ENCODE assay signal across 17 cellular contexts in the genomic region with DNA sequence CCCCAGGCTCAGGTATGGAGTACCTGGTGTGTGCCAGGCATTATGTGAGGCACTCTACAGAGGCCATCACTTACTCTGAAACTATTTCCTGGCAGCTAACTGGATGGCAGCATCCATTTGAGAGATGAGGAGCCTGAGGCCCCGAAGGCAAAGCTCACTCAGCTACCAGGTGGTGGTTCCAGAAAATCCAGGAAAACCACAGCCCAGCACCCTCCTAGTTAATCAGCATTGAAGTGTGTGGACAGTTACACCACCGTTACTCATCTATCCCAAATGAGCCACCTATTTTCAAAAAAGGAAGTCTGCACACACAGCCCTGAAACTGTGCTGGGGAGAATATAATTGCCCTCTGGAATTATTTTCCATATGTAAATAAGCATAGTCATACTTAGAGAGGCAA.
DNase-seq lines count a peak whose midpoint lies in the region; ATAC-seq, FAIRE-seq and TF ChIP-seq lines count a peak whose summit lies in the region.
"Had no signal": no experiment of that assay in that cellular context is flagged by ENCODE, and none has a peak within 500 bp of the region (broad histone marks: within the 10 kb centered on the region; RNA-seq: fewer than 3 reads in every experiment).

No MANE protein-coding gene starts in this region.

- peaks cover 4% of the 10 kb centered on the region; the same call in 1 of the 2 replicates for H3K9me1 ChIP-seq in IMR-90 (ENCODE audit: insufficient read depth, low read length)

- BruUV-seq in IMR-90 (replicated peaks; lab: Mats Ljungman, UMichigan), result no TSS peak
- no TSS peak for BruUV-seq in HepG2 (replicated peaks; lab: Mats Ljungman, UMichigan)

- H3K14ac ChIP-seq in IMR-90 (replicated peaks; ENCODE audit: low read depth, low read length), result no peak overlapping the region

- H3K23ac ChIP-seq in IMR-90 (ENCODE audit: low read depth, low read length), result no peak overlapping the region

- dilution Hi-C loops in IMR-90 (cut with HindIII; ENCODE audit: low sequenced_read_pairs, unreplicated experiment), result no loop called here

- H3K4me2 ChIP-seq in IMR-90 (ENCODE audit: low read depth, low read length), result no peak overlapping the region
- no peak overlapping the region for H3K4me2 ChIP-seq in HepG2 (ENCODE audit: low read depth, low read length)
- H3K4me2 ChIP-seq: hepatocyte had no signal

- H3K9ac ChIP-seq in IMR-90 (ENCODE audit: low read depth, low read length), result no peak overlapping the region
- H3K9ac ChIP-seq in HepG2 (ENCODE audit: insufficient read depth, low read depth, low read length), result no peak overlapping the region

- no peaks in the 10 kb centered on the region for H4K20me1 ChIP-seq in IMR-90 (ENCODE audit: insufficient read depth, low read length)
- H4K20me1 ChIP-seq in HepG2 (ENCODE audit: insufficient read depth, low read length), result no peaks in the 10 kb centered on the region

- no peaks in the 10 kb centered on the region for H3K9me3 ChIP-seq in IMR-90 (ENCODE audit: control insufficient read depth, insufficient read depth, low read length)
- no peaks in the 10 kb centered on the region for H3K9me3 ChIP-seq in HepG2 (ENCODE audit: low read length)
- H3K9me3 ChIP-seq: thyroid gland had no signal

- no peak overlapping the region for H2BK5ac ChIP-seq in IMR-90 (ENCODE audit: low read depth, low read length, poor library complexity, severe bottlenecking)

- H3K18ac ChIP-seq in IMR-90 (ENCODE audit: low read depth, low read length), result no peak overlapping the region

- TF ChIP-seq CTCF in IMR-90 (conservative IDR thresholded peaks at IDR 0.05; ENCODE audit: low read depth, low read length), result no peak
- no peak for TF ChIP-seq CTCF in HepG2 (CRISPR knock-in tag; IDR thresholded peaks at IDR 0.05)

- H4K5ac ChIP-seq in IMR-90 (ENCODE audit: low read depth, low read length), result no peak overlapping the region

- H2AFZ ChIP-seq in IMR-90 (replicated peaks; ENCODE audit: low read length, poor library complexity) (no peak overlapping the region), HepG2 (ENCODE audit: low read length) (no peak overlapping the region)
- H2AFZ ChIP-seq: hepatocyte had no signal

- H2BK120ac ChIP-seq in IMR-90 (ENCODE audit: low read depth, low read length), result no peak overlapping the region

- H3K4me3 ChIP-seq in IMR-90 (ENCODE audit: insufficient read depth, low read depth, low read length), result no peak overlapping the region
- no peak overlapping the region for H3K4me3 ChIP-seq in HepG2 (replicated peaks in 1 of 3; ENCODE audit: insufficient read depth in 1 of 3, low read depth in 2 of 3, low read length in 3 of 3)
- H3K4me3 ChIP-seq: GM12878, hepatocyte, thyroid gland had no signal

- H2BK15ac ChIP-seq in IMR-90 (ENCODE audit: low read depth, low read length), result no peak overlapping the region

- no peak overlapping the region for H2AK9ac ChIP-seq in IMR-90 (replicated peaks; ENCODE audit: low read depth, low read length, poor library complexity)

- H2BK20ac ChIP-seq in IMR-90 (ENCODE audit: low read depth, low read length), result no peak overlapping the region

- H3K79me2 ChIP-seq in HepG2 (ENCODE audit: insufficient read depth, low read length), result no peaks in the 10 kb centered on the region
- H3K79me2 ChIP-seq: hepatocyte had no signal

- H3K4ac ChIP-seq in IMR-90 (ENCODE audit: low read depth, low read length), result no peak overlapping the region

- H3K27ac ChIP-seq in IMR-90 (ENCODE audit: insufficient read depth, low read length) (no peak overlapping the region), HepG2 (ENCODE audit: extremely low read length, insufficient read depth, low read length) (no peak overlapping the region)
- H3K27ac ChIP-seq: hepatocyte, thyroid gland had no signal

- no peak overlapping the region for H4K8ac ChIP-seq in IMR-90 (ENCODE audit: low read depth in 2 of 2, low read length in 2 of 2)

- H3K4me1 ChIP-seq in IMR-90 (ENCODE audit: control insufficient read depth, insufficient read depth, low read length), result no peaks in the 10 kb centered on the region
- peaks cover 17% of the 10 kb centered on the region for H3K4me1 ChIP-seq in HepG2 (ENCODE audit: insufficient read depth, low read length)
- H3K4me1 ChIP-seq: thyroid gland had no signal

- TF ChIP-seq POLR2A in IMR-90 (IDR thresholded peaks at IDR 0.05; ENCODE audit: low read depth, low read length) (no peak), HepG2 (IDR thresholded peaks at IDR 0.05; ENCODE audit: insufficient read depth in 1 of 2, low read depth in 2 of 2, low read length in 2 of 2) (no peak)

- CTCF ChIA-PET in IMR-90 (lab: Yijun Ruan, JAX), result interaction anchor here (1.1 kb wide), 1 partner anchor 33 kb away, joined by 3 read pairs; no protein-coding TSS in a partner anchor
- CTCF ChIA-PET in HepG2 (lab: Yijun Ruan, JAX; ENCODE audit: low intra/inter-chr PET ratio, low total read pairs), result no interaction called here

- TF ChIP-seq RAD21 in IMR-90 (IDR thresholded peaks at IDR 0.05; ENCODE audit: low read length) (no peak), HepG2 (CRISPR knock-in tag; IDR thresholded peaks at IDR 0.05) (no peak)

- H3K36me3 ChIP-seq in IMR-90 (ENCODE audit: control insufficient read depth, insufficient read depth, low read length), result no peaks in the 10 kb centered on the region
- H3K36me3 ChIP-seq in HepG2 (replicated peaks in 1 of 2; ENCODE audit: control insufficient read depth in 1 of 2, insufficient read depth in 2 of 2, low read length in 2 of 2), result no peaks in the 10 kb centered on the region
- H3K36me3 ChIP-seq: thyroid gland had no signal

- no peak overlapping the region for H2AK5ac ChIP-seq in IMR-90 (ENCODE audit: low read depth, low read length)

- POLR2A ChIA-PET in IMR-90 (lab: Charles Lee; ENCODE audit: unreplicated experiment), result no interaction called here
- POLR2A ChIA-PET in HepG2 (lab: Yijun Ruan, JAX), result interaction anchor here (1.5 kb wide), 1 partner anchor 8 kb away, joined by 3 read pairs; no protein-coding TSS in a partner anchor

- peak; percentile 49 for ATAC-seq in IMR-90 (ENCODE audit: low read depth)
- no peak for ATAC-seq in GM19395 (IDR thresholded peaks at IDR 0.05; ENCODE audit: unreplicated experiment)
- no peak; the same call in 2 of the 3 replicates for ATAC-seq in HepG2
- ATAC-seq: GM12878; natural killer cell treated with Interleukin-12 subunit alpha and Interleukin-12 subunit beta and Interleukin-15 and Interleukin-18, amount 100 ng/mL, for 72 hours had no signal

- TF ChIP-seq EP300 in HepG2 (IDR thresholded peaks at IDR 0.05; ENCODE audit: low read depth in 2 of 2, low read length in 2 of 2) (no peak), HepG2 (CRISPR knock-in tag; IDR thresholded peaks at IDR 0.05; ENCODE audit: borderline replicate concordance) (no peak)

- H3K79me1 ChIP-seq in IMR-90 (ENCODE audit: low read depth in 1 of 2, low read length in 2 of 2), result peaks cover 0 to 4% of the 10 kb centered on the region in 2 experiments; a peak in 1 of 4 replicates

- H4K91ac ChIP-seq in IMR-90 (ENCODE audit: insufficient read depth, low read depth, low read length), result no peak overlapping the region

- WGBS in IMR-90 (ENCODE audit: extremely low coverage in 2 of 2, insufficient read length in 1 of 2), 2 experiments, result no CpG with 5 or more reads among the region's 2 CpGs
- WGBS in HepG2 (ENCODE audit: low lambda C conversion rate), result 31% methylated on average over 2 of the region's 2 CpGs

- H3K27me3 ChIP-seq in IMR-90 (ENCODE audit: control insufficient read depth, insufficient read depth, low read length), result peaks cover 6% of the 10 kb centered on the region
- peaks cover 1 to 8% of the 10 kb centered on the region in 2 experiments; a peak in 3 of 5 replicates for H3K27me3 ChIP-seq in HepG2 (ENCODE audit: control insufficient read depth in 1 of 2, insufficient read depth in 2 of 2, low read length in 2 of 2)
- H3K27me3 ChIP-seq: hepatocyte, thyroid gland had no signal

- in situ Hi-C loops in Caki2 (cut with HindIII; ENCODE audit: low pct_unique_long_range_greater_than_20kb, low sequenced_read_pairs) (no loop called here), IMR-90 (cut with MboI; ENCODE audit: low sequenced_read_pairs) (no loop called here), HepG2 (cut with HindIII; ENCODE audit: extremely low pct_ligation_motif_present, low pct_unique_long_range_greater_than_20kb) (no loop called here)

- no peak overlapping the region for H3K56ac ChIP-seq in IMR-90 (ENCODE audit: extremely low read depth, insufficient read depth, low read length)

- DNase-seq in Caki2 (ENCODE audit: low read depth), result peak; percentile 26
- DNase-seq in IMR-90, result no peak
- peak; percentile 42 for DNase-seq in RKO (ENCODE audit: low spot score)
- peak; percentile 19 for DNase-seq in fibroblast of peridontal ligament (ENCODE audit: extremely low read depth)
- DNase-seq in activated T-cell treated with anti-CD3 and anti-CD28 coated beads, Interleukin-2, amount 50 U/mL, for 1 hour, result no peak
- no peak for DNase-seq in activated CD4-positive, CD25-positive, alpha-beta regulatory T cell (lab: John Stamatoyannopoulos, UW)
- no peak for DNase-seq in HepG2 (ENCODE audit: low spot score)
- DNase-seq: activated T-cell treated with anti-CD3 and anti-CD28 coated beads for 4 hours, DMS53, erythroblast, NCI-H2029, NCI-H774, thyroid gland had no signal

- intact Hi-C loops in IMR-90 (cut with micrococcal nuclease) (no loop called here), HepG2 (cut with micrococcal nuclease; ENCODE audit: unreplicated experiment) (no loop called here)

- FAIRE-seq in HepG2 (lab: Jason Lieb, UNC), result no peak
- FAIRE-seq: GM12878 had no signal

TF ChIP-seq in IMR-90, 13 proteins besides CTCF, POLR2A, EP300 and RAD21 (continues in another document):
- TF ChIP-seq, protein P1, sequence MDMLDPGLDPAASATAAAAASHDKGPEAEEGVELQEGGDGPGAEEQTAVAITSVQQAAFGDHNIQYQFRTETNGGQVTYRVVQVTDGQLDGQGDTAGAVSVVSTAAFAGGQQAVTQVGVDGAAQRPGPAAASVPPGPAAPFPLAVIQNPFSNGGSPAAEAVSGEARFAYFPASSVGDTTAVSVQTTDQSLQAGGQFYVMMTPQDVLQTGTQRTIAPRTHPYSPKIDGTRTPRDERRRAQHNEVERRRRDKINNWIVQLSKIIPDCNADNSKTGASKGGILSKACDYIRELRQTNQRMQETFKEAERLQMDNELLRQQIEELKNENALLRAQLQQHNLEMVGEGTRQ (IDR thresholded peaks at IDR 0.05; ENCODE audit: low read depth, low read length), result no peak
- TF ChIP-seq CHD1 (IDR thresholded peaks at IDR 0.05; ENCODE audit: low read depth, low read length) (no peak), NFE2L2 (IDR thresholded peaks at IDR 0.05; ENCODE audit: low read depth, low read length) (no peak)

TF ChIP-seq in HepG2, 621 proteins besides CTCF, POLR2A, EP300 and RAD21 (continues in another document):
- TF ChIP-seq MEIS2 (CRISPR knock-in tag; IDR thresholded peaks at IDR 0.05) (no peak), ZFX (CRISPR knock-in tag; IDR thresholded peaks at IDR 0.05; ENCODE audit: low read depth) (no peak), ZBTB21 (CRISPR knock-in tag; IDR thresholded peaks at IDR 0.05) (no peak)
- TF ChIP-seq, protein P2, sequence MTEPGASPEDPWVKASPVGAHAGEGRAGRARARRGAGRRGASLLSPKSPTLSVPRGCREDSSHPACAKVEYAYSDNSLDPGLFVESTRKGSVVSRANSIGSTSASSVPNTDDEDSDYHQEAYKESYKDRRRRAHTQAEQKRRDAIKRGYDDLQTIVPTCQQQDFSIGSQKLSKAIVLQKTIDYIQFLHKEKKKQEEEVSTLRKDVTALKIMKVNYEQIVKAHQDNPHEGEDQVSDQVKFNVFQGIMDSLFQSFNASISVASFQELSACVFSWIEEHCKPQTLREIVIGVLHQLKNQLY (CRISPR knock-in tag; IDR thresholded peaks at IDR 0.05), result no peak

Comparison
In these comparisons a context has a peak if more than half of its experiments do, and no peak if none do; other contexts are left out.
1. DNase-seq: peak in Caki2 (single experiment), RKO (single experiment) and fibroblast of peridontal ligament (single experiment); none in IMR-90 (single experiment), activated T-cell treated with anti-CD3 and anti-CD28 coated beads, Interleukin-2, amount 50 U/mL, for 1 hour (single experiment), activated CD4-positive, CD25-positive, alpha-beta regulatory T cell (0 of 4) and HepG2 (single experiment).